20 cellular contexts compared by ENCODE assay signal in genomic region chr9:114221706-114222465, GRCh38.
"Had no signal": no experiment of that assay in that cellular context is flagged by ENCODE, and none has a peak within 500 bp of the region (broad histone marks: within the 10 kb centered on the region; RNA-seq: fewer than 3 reads in every experiment).

No MANE protein-coding gene starts in this region.

- H3K4me1 ChIP-seq: upper lobe of left lung had no signal

- H3K36me3 Mint-ChIP-seq: immature natural killer cell, natural killer cell had no signal

- H3K4me1 Mint-ChIP-seq: activated naive CD8-positive, alpha-beta T cell treated with anti-CD3 and anti-CD28 coated beads, Interleukin-2, amount 50 U/mL, for 24 hours; immature natural killer cell; natural killer cell had no signal

- ATAC-seq: activated CD8-positive, alpha-beta T cell treated with anti-CD3 and anti-CD28 coated beads, Interleukin-2, amount 10 ng/mL, durations not matched to agents 7 days and 5 days; activated naive CD8-positive, alpha-beta T cell treated with anti-CD3 and anti-CD28 coated beads, Interleukin-2, amount 50 U/mL, for 24 hours; esophagus mucosa; natural killer cell; sciatic nerve had no signal

- H3K4me3 ChIP-seq: ascending aorta, cardiac muscle cell, coronary artery, suprapubic skin, upper lobe of left lung had no signal

- DNase-seq: activated CD4-positive, alpha-beta T cell treated with anti-CD3 and anti-CD28 coated beads for 48 hours; activated CD8-positive, alpha-beta memory T cell treated with anti-CD3 and anti-CD28 coated beads, Interleukin-2, amount 50 U/mL, for 48 hours; activated CD8-positive, alpha-beta T cell treated with anti-CD3 and anti-CD28 coated beads, Interleukin-2, amount 10 ng/mL, durations not matched to agents 7 days and 5 days; activated naive CD4-positive, alpha-beta T cell; activated naive CD8-positive, alpha-beta T cell treated with anti-CD3 and anti-CD28 coated beads, Interleukin-2, amount 50 U/mL, for 24 hours; glutamatergic neuron; immature natural killer cell; mammary epithelial cell; natural killer cell; nucleus accumbens; stimulated activated CD4-positive, alpha-beta T cell treated with anti-CD3 and anti-CD28 coated beads, Interleukin-2, amount 100 ng/mL, for 24 hours; stimulated activated naive CD4-positive, alpha-beta T cell; upper lobe of left lung had no signal

- H3K9me3 Mint-ChIP-seq: activated naive CD8-positive, alpha-beta T cell treated with anti-CD3 and anti-CD28 coated beads, Interleukin-2, amount 50 U/mL, for 24 hours; immature natural killer cell; natural killer cell; T-helper 1 cell treated with Interleukin-12 subunit alpha and Interleukin-12 subunit beta and Interleukin-4 antibody, amounts not matched to agents 30 μg/mL and 1 μg/mL, for 36 hours had no signal

- H3K36me3 ChIP-seq: ascending aorta, cardiac muscle cell, suprapubic skin, upper lobe of left lung had no signal

- H3K27me3 Mint-ChIP-seq: activated naive CD8-positive, alpha-beta T cell treated with anti-CD3 and anti-CD28 coated beads, Interleukin-2, amount 50 U/mL, for 24 hours had no signal

- H3K9me3 ChIP-seq: ascending aorta, suprapubic skin, upper lobe of left lung had no signal

- H3K27ac Mint-ChIP-seq: activated CD8-positive, alpha-beta T cell treated with anti-CD3 and anti-CD28 coated beads, Interleukin-2, amount 10 ng/mL, durations not matched to agents 7 days and 5 days; activated naive CD8-positive, alpha-beta T cell treated with anti-CD3 and anti-CD28 coated beads, Interleukin-2, amount 50 U/mL, for 24 hours; natural killer cell; T-helper 1 cell treated with Interleukin-12 subunit alpha and Interleukin-12 subunit beta and Interleukin-4 antibody, amounts not matched to agents 30 μg/mL and 1 μg/mL, for 36 hours had no signal

- H3K4me3 Mint-ChIP-seq: activated CD8-positive, alpha-beta T cell treated with anti-CD3 and anti-CD28 coated beads, Interleukin-2, amount 10 ng/mL, durations not matched to agents 7 days and 5 days; activated naive CD8-positive, alpha-beta T cell treated with anti-CD3 and anti-CD28 coated beads, Interleukin-2, amount 50 U/mL, for 24 hours; immature natural killer cell; natural killer cell; T-helper 1 cell treated with Interleukin-12 subunit alpha and Interleukin-12 subunit beta and Interleukin-4 antibody, amounts not matched to agents 30 μg/mL and 1 μg/mL, for 36 hours had no signal

- H3K27me3 ChIP-seq: ascending aorta, cardiac muscle cell, suprapubic skin, upper lobe of left lung had no signal

- H3K27ac ChIP-seq: ascending aorta, cardiac muscle cell, coronary artery, suprapubic skin, upper lobe of left lung had no signal
